In the genomic region with DNA sequence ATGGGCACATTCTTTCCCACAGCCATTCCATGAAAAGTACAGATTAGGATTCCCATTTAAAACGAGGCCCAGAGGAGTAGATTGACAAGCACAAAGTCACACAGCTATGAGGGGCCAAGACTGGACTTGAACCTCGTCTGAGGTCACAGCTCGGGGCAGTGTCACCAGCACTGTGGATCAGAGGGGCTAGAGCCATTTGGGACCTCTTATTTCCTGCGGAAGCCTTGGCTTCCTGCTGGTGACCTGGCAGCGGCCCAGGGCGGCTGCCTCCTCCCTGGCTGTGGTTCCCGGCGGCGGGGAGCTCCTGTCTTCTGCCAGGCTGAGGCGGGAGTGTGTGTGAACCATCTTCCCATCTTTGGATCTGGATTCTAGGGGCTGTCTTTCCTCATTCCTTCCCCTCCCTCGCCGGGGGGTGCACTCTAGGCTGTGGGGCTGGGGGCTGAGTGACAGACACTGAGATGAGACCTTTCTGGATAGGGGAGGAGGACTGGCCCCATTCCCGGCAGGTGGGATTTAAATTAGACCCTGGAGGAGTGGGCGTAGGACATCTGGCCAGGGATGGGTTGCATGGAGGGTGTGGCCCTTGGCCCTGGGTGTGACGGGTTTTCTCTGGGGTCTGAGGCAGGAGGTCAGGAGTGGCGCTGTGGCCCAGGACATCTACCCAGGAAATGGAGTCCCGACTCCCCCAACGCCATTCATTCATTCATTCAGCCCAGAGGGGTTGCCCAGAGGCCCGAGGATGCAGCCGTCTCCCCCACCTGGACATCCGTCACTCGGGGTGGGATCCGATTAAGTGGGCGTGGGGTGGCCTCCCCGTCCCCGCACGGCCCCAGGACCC, we compare ENCODE assay signal across 8 cellular contexts. TPM values are rescaled to one million over a fixed set of nuclear protein-coding genes. Genes with fewer than 3 reads are reported as not detected.
DNase-seq lines count a peak whose midpoint lies in the region; ATAC-seq and TF ChIP-seq lines count a peak whose summit lies in the region.

No MANE protein-coding gene starts in this region.

- peak overlapping the region; percentile 70 for H2AFZ ChIP-seq in neuron (ENCODE audit: low read depth, low read length)

- H3K9me3 ChIP-seq in neuron (ENCODE audit: low read length), result no peaks in the 10 kb centered on the region

- H3K27ac Mint-ChIP-seq in activated CD8-positive, alpha-beta T cell treated with anti-CD3 and anti-CD28 coated beads, Interleukin-2, amount 10 ng/mL, durations not matched to agents 7 days and 5 days, result peak overlapping the region; percentile 63

- H3K4me3 ChIP-seq in fibroblast of villous mesenchyme (ENCODE audit: low read depth, low read length), result peak overlapping the region; percentile 73
- H3K4me3 ChIP-seq in neuron (ENCODE audit: low read length), result peak overlapping the region; percentile 87

- no peak for TF ChIP-seq RAD21 in Ishikawa (IDR thresholded peaks at IDR 0.05; ENCODE audit: low read depth)

- ATAC-seq in activated CD8-positive, alpha-beta T cell treated with anti-CD3 and anti-CD28 coated beads, Interleukin-2, amount 10 ng/mL, durations not matched to agents 7 days and 5 days, result no peak
- ATAC-seq in GM19397 (IDR thresholded peaks at IDR 0.05; ENCODE audit: unreplicated experiment), result no peak

- H3K36me3 Mint-ChIP-seq in activated CD8-positive, alpha-beta T cell treated with anti-CD3 and anti-CD28 coated beads, Interleukin-2, amount 10 ng/mL, durations not matched to agents 7 days and 5 days (ENCODE audit: low read depth), result no peaks in the 10 kb centered on the region

- no peak for TF ChIP-seq EP300 in Ishikawa (IDR thresholded peaks at IDR 0.05; ENCODE audit: borderline replicate concordance)

- peak overlapping the region; percentile 85 for H3K4me3 Mint-ChIP-seq in activated CD8-positive, alpha-beta T cell treated with anti-CD3 and anti-CD28 coated beads, Interleukin-2, amount 10 ng/mL, durations not matched to agents 7 days and 5 days

- DNase-seq in NCI-H2171 treated with DMSO at 0.1 percent for 48 hours (lab: John Stamatoyannopoulos, UW) (peak; percentile 46), NCI-H2171 (lab: John Stamatoyannopoulos, UW) (no peak), fibroblast of villous mesenchyme (ENCODE audit: low read depth) (peak; percentile 53)
- DNase-seq in activated CD8-positive, alpha-beta T cell treated with anti-CD3 and anti-CD28 coated beads, Interleukin-2, amount 10 ng/mL, durations not matched to agents 7 days and 5 days, result peak; percentile 28
- DNase-seq in NK-92 treated with Interleukin-12 subunit alpha and Interleukin-12 subunit beta, amount 100 ng/mL, for 24 hours (lab: John Stamatoyannopoulos, UW), result no peak

- POLR2A ChIA-PET in activated CD8-positive, alpha-beta T cell treated with anti-CD3 and anti-CD28 coated beads, Interleukin-2, amount 10 ng/mL, durations not matched to agents 7 days and 5 days (lab: Charles Lee), result no interaction called here

- peaks cover 20% of the 10 kb centered on the region for H3K4me1 ChIP-seq in neuron (ENCODE audit: insufficient read depth, low read length)

- H3K27me3 Mint-ChIP-seq in activated CD8-positive, alpha-beta T cell treated with anti-CD3 and anti-CD28 coated beads, Interleukin-2, amount 10 ng/mL, durations not matched to agents 7 days and 5 days (ENCODE audit: low read depth), result peaks cover 4% of the 10 kb centered on the region

- no peaks in the 10 kb centered on the region for H3K36me3 ChIP-seq in neuron (ENCODE audit: insufficient read depth, low read length)

- CTCF ChIA-PET in activated CD8-positive, alpha-beta T cell treated with anti-CD3 and anti-CD28 coated beads, Interleukin-2, amount 10 ng/mL, durations not matched to agents 7 days and 5 days (lab: Charles Lee), result interaction anchor here (1.6 to 1.7 kb wide), 2 partner anchors 10 to 50 kb away, joined by 3 to 6 read pairs; no protein-coding TSS in a partner anchor

- no peaks in the 10 kb centered on the region for H3K9me3 Mint-ChIP-seq in activated CD8-positive, alpha-beta T cell treated with anti-CD3 and anti-CD28 coated beads, Interleukin-2, amount 10 ng/mL, durations not matched to agents 7 days and 5 days (ENCODE audit: insufficient read depth)

- H3K27me3 ChIP-seq in neuron (ENCODE audit: insufficient read depth, low read length), result no peaks in the 10 kb centered on the region

- H3K4me1 Mint-ChIP-seq in activated CD8-positive, alpha-beta T cell treated with anti-CD3 and anti-CD28 coated beads, Interleukin-2, amount 10 ng/mL, durations not matched to agents 7 days and 5 days (ENCODE audit: low read depth), result peaks cover 44% of the 10 kb centered on the region

- no peak for TF ChIP-seq CTCF in fibroblast of villous mesenchyme (IDR thresholded peaks at IDR 0.05; ENCODE audit: insufficient read depth, low read depth, low read length)

TF ChIP-seq in Ishikawa, 13 proteins besides CTCF, POLR2A, EP300 and RAD21:
- peak; percentile 68 for TF ChIP-seq ZBTB7A (IDR thresholded peaks at IDR 0.05; ENCODE audit: low read depth)
- peak; percentile 56 for TF ChIP-seq NFIC (IDR thresholded peaks at IDR 0.05)
- TF ChIP-seq, protein P1, sequence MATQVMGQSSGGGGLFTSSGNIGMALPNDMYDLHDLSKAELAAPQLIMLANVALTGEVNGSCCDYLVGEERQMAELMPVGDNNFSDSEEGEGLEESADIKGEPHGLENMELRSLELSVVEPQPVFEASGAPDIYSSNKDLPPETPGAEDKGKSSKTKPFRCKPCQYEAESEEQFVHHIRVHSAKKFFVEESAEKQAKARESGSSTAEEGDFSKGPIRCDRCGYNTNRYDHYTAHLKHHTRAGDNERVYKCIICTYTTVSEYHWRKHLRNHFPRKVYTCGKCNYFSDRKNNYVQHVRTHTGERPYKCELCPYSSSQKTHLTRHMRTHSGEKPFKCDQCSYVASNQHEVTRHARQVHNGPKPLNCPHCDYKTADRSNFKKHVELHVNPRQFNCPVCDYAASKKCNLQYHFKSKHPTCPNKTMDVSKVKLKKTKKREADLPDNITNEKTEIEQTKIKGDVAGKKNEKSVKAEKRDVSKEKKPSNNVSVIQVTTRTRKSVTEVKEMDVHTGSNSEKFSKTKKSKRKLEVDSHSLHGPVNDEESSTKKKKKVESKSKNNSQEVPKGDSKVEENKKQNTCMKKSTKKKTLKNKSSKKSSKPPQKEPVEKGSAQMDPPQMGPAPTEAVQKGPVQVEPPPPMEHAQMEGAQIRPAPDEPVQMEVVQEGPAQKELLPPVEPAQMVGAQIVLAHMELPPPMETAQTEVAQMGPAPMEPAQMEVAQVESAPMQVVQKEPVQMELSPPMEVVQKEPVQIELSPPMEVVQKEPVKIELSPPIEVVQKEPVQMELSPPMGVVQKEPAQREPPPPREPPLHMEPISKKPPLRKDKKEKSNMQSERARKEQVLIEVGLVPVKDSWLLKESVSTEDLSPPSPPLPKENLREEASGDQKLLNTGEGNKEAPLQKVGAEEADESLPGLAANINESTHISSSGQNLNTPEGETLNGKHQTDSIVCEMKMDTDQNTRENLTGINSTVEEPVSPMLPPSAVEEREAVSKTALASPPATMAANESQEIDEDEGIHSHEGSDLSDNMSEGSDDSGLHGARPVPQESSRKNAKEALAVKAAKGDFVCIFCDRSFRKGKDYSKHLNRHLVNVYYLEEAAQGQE (IDR thresholded peaks at IDR 0.05; ENCODE audit: low read depth), result no peak
- peak; percentile 22; the same call in 1 of the 2 replicates for TF ChIP-seq EGR1 (IDR thresholded peaks at IDR 0.05)

RNA-seq across cellular contexts. Expression of a gene that starts 0.9 kb away (rescaled TPM):
- 10 to 100 TPM; 42.7 to 51.4 TPM for total RNA-seq in activated CD8-positive, alpha-beta T cell treated with anti-CD3 and anti-CD28 coated beads, Interleukin-2, amount 10 ng/mL, durations not matched to agents 7 days and 5 days
- 40.2 and 42.2 TPM in 2 replicates for total RNA-seq in fibroblast of villous mesenchyme

RNA-seq across cellular contexts. Expression of a gene that starts 30.4 kb away (rescaled TPM):
- total RNA-seq in activated CD8-positive, alpha-beta T cell treated with anti-CD3 and anti-CD28 coated beads, Interleukin-2, amount 10 ng/mL, durations not matched to agents 7 days and 5 days, result not detected
- 33.2 and 70.2 TPM in 2 replicates for total RNA-seq in fibroblast of villous mesenchyme

RNA-seq across cellular contexts. Expression of a gene that starts 43.0 kb away (rescaled TPM):
- 100 to 1,000 TPM in 1 of 2 experiments, 10 to 100 TPM in 1; 90.4 to 101 TPM for total RNA-seq in activated CD8-positive, alpha-beta T cell treated with anti-CD3 and anti-CD28 coated beads, Interleukin-2, amount 10 ng/mL, durations not matched to agents 7 days and 5 days
- 123 and 129 TPM in 2 replicates for total RNA-seq in fibroblast of villous mesenchyme

Comparison
In these comparisons a context has a peak if more than half of its experiments do, and no peak if none do; other contexts are left out.
1. DNase-seq: peak in NCI-H2171 treated with DMSO at 0.1 percent for 48 hours (single experiment), activated CD8-positive, alpha-beta T cell treated with anti-CD3 and anti-CD28 coated beads, Interleukin-2, amount 10 ng/mL, durations not matched to agents 7 days and 5 days (single experiment) and fibroblast of villous mesenchyme (single experiment); none in NCI-H2171 (single experiment) and NK-92 treated with Interleukin-12 subunit alpha and Interleukin-12 subunit beta, amount 100 ng/mL, for 24 hours (single experiment).
2. RNA of a gene that starts 30.4 kb away (total RNA-seq): 33.2 to 70.2 TPM in fibroblast of villous mesenchyme; not detected in activated CD8-positive, alpha-beta T cell treated with anti-CD3 and anti-CD28 coated beads, Interleukin-2, amount 10 ng/mL, durations not matched to agents 7 days and 5 days; every median in the first group is over 10 times any median in the second.